ENCODE assay signal across 1 cellular context in genomic region chr6:146592451-146592850, GRCh38.
TF ChIP-seq lines count a peak whose summit lies in the region.

No MANE protein-coding gene starts in this region.

TF ChIP-seq in GM23338, 12 proteins besides CTCF, POLR2A, EP300 and RAD21 (continued from another document):
- TF ChIP-seq ZNF462 (CRISPR knock-in tag; IDR thresholded peaks at IDR 0.05) = no peak
TF ChIP-seq in GM23338: peak in this region for 0.
